Comparison of ENCODE assay signal across 2 cellular contexts in the genomic region with DNA sequence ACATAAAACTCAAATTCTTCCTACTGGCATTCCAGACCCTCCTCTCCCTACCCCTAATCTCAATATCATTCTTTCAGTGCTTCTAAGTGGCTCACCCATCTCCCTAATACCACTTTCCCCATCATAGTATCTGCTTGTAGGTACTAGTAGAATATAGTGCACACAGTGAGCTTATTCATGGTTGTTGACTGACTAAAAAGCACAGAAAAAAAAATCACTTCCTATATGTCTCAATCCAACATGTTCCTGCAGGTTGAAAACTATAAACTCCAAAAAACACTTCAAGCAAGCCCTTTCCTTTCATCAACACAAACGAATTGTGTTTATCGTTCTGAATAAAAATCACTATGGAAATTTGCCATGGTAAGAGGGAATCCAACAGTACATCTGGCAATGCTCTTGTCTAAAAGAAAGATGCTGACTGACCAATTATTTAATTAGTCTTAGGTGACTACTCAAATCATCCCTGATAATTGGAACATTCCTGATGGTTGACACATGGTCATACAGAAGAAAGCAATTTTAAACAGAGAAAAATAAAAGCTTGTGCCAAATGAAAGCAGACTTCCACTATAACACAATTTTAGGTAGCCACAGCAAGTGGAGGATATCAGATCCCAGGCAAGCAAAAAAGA.
TF ChIP-seq lines count a peak whose summit lies in the region.

No MANE protein-coding gene starts in this region.

TF ChIP-seq in SK-N-SH treated with all-trans-retinoic acid at 6 μM for 48 hours, 23 proteins besides CTCF, POLR2A, EP300 and RAD21 (continued from another document):
- TF ChIP-seq, protein P1, sequence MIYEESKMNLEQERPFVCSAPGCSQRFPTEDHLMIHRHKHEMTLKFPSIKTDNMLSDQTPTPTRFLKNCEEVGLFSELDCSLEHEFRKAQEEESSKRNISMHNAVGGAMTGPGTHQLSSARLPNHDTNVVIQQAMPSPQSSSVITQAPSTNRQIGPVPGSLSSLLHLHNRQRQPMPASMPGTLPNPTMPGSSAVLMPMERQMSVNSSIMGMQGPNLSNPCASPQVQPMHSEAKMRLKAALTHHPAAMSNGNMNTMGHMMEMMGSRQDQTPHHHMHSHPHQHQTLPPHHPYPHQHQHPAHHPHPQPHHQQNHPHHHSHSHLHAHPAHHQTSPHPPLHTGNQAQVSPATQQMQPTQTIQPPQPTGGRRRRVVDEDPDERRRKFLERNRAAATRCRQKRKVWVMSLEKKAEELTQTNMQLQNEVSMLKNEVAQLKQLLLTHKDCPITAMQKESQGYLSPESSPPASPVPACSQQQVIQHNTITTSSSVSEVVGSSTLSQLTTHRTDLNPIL (CRISPR knock-in tag; IDR thresholded peaks at IDR 0.05; ENCODE audit: low read depth): 0 out of 2 replicates have a peak, but pooled peaks have one; percentile 17
- TF ChIP-seq ISL1 (CRISPR knock-in tag; IDR thresholded peaks at IDR 0.05): peak; percentile 51; the same call in 1 of the 2 replicates
- no peak for TF ChIP-seq TOX (CRISPR knock-in tag; IDR thresholded peaks at IDR 0.05; ENCODE audit: borderline replicate concordance)
TF ChIP-seq in SK-N-SH treated with all-trans-retinoic acid at 6 μM for 48 hours: peak in this region for 2.

TF ChIP-seq in SK-N-SH, 30 proteins besides CTCF, POLR2A, EP300 and RAD21 (continued from another document):
- TF ChIP-seq, protein P2, sequence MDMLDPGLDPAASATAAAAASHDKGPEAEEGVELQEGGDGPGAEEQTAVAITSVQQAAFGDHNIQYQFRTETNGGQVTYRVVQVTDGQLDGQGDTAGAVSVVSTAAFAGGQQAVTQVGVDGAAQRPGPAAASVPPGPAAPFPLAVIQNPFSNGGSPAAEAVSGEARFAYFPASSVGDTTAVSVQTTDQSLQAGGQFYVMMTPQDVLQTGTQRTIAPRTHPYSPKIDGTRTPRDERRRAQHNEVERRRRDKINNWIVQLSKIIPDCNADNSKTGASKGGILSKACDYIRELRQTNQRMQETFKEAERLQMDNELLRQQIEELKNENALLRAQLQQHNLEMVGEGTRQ (IDR thresholded peaks at IDR 0.05; ENCODE audit: borderline replicate concordance, low read depth, low read length): no peak
- TF ChIP-seq ELF1 (IDR thresholded peaks at IDR 0.05): no peak
- no peak for TF ChIP-seq IRF3 (IDR thresholded peaks at IDR 0.05; ENCODE audit: low read depth, low read length)
- TF ChIP-seq REST (IDR thresholded peaks at IDR 0.05; ENCODE audit: low read depth, low read length): no peak
- TF ChIP-seq NFIC (IDR thresholded peaks at IDR 0.05; ENCODE audit: borderline replicate concordance): no peak
- TF ChIP-seq SMC3 (IDR thresholded peaks at IDR 0.05; ENCODE audit: low read depth, low read length): no peak
- TF ChIP-seq GABPA (IDR thresholded peaks at IDR 0.05; ENCODE audit: low read depth): no peak
- TF ChIP-seq GATA2 (CRISPR knock-in tag; IDR thresholded peaks at IDR 0.05): no peak
